Comparison of ENCODE assay signal across 17 cellular contexts in genomic region chr4:158159718-158160094, GRCh38. TPM values are rescaled to one million over a fixed set of nuclear protein-coding genes. Genes with fewer than 3 reads are reported as not detected.
A peak's percentile ranks its signal among the peaks of the same experiment; 100 is the strongest.
DNase-seq lines count a peak whose midpoint lies in the region; ATAC-seq and TF ChIP-seq lines count a peak whose summit lies in the region.
"Had no signal": no experiment of that assay in that cellular context is flagged by ENCODE, and none has a peak within 500 bp of the region (broad histone marks: within the 10 kb centered on the region; RNA-seq: fewer than 3 reads in every experiment).

No MANE protein-coding gene starts in this region.

- H3K4me3 Mint-ChIP-seq in type B pancreatic cell: no peak overlapping the region
- H3K4me3 Mint-ChIP-seq in activated T-cell treated with anti-CD3 and anti-CD28 coated beads, Interleukin-2, amount 50 U/mL, for 72 hours: no peak overlapping the region
- H3K4me3 Mint-ChIP-seq: activated naive CD8-positive, alpha-beta T cell treated with anti-CD3 and anti-CD28 coated beads, Interleukin-2, amount 10 ng/mL, durations not matched to agents 7 days and 5 days; activated T-cell treated with anti-CD3 and anti-CD28 coated beads, Interleukin-2, amount 50 U/mL, for 24 hours; CD4-positive, alpha-beta memory T cell; naive thymus-derived CD4-positive, alpha-beta T cell had no signal

- peaks cover 18% of the 10 kb centered on the region for H3K36me3 Mint-ChIP-seq in type B pancreatic cell
- no peaks in the 10 kb centered on the region for H3K36me3 Mint-ChIP-seq in activated T-cell treated with anti-CD3 and anti-CD28 coated beads, Interleukin-2, amount 50 U/mL, for 72 hours (ENCODE audit: insufficient read depth in 2 of 2)
- H3K36me3 Mint-ChIP-seq: activated naive CD8-positive, alpha-beta T cell treated with anti-CD3 and anti-CD28 coated beads, Interleukin-2, amount 10 ng/mL, durations not matched to agents 7 days and 5 days; CD4-positive, alpha-beta memory T cell; naive thymus-derived CD4-positive, alpha-beta T cell had no signal

- H3K27ac Mint-ChIP-seq in type B pancreatic cell: peak overlapping the region; percentile 70
- H3K27ac Mint-ChIP-seq in activated T-cell treated with anti-CD3 and anti-CD28 coated beads, Interleukin-2, amount 50 U/mL, for 72 hours: no peak overlapping the region
- H3K27ac Mint-ChIP-seq: activated naive CD8-positive, alpha-beta T cell treated with anti-CD3 and anti-CD28 coated beads, Interleukin-2, amount 10 ng/mL, durations not matched to agents 7 days and 5 days; activated T-cell treated with anti-CD3 and anti-CD28 coated beads, Interleukin-2, amount 50 U/mL, for 24 hours; CD4-positive, alpha-beta memory T cell; naive thymus-derived CD4-positive, alpha-beta T cell had no signal

- no peaks in the 10 kb centered on the region for H3K27me3 Mint-ChIP-seq in type B pancreatic cell
- H3K27me3 Mint-ChIP-seq in activated T-cell treated with anti-CD3 and anti-CD28 coated beads, Interleukin-2, amount 50 U/mL, for 72 hours (ENCODE audit: low read depth): no peaks in the 10 kb centered on the region
- H3K27me3 Mint-ChIP-seq: activated naive CD8-positive, alpha-beta T cell treated with anti-CD3 and anti-CD28 coated beads, Interleukin-2, amount 10 ng/mL, durations not matched to agents 7 days and 5 days had no signal

- H3K27ac ChIP-seq in heart right ventricle (peak overlapping the region in 9 of 10 donors; percentile 1 to 95 (median 57)), caudate nucleus (ENCODE audit: low read depth, low read length) (peak overlapping the region; percentile 56), mesodermal cell (ENCODE audit: low read depth, low read length, severe bottlenecking) (peak overlapping the region; percentile 68), Peyer's patch (no peak overlapping the region)

- WGBS in heart right ventricle, 2 donors: 42 to 45% methylated on average over 4 of the region's 4 CpGs
- 80 to 100% methylated on average over 1 to 3 of the region's 4 CpGs for WGBS in mesodermal cell (ENCODE audit: insufficient coverage in 2 of 2), 2 experiments

- no peaks in the 10 kb centered on the region for H3K9me3 ChIP-seq in heart right ventricle
- H3K9me3 ChIP-seq in mesodermal cell (ENCODE audit: control insufficient read depth, low read length): no peaks in the 10 kb centered on the region
- H3K9me3 ChIP-seq in Peyer's patch: no peaks in the 10 kb centered on the region
- H3K9me3 ChIP-seq: transverse colon had no signal

- H3K27me3 ChIP-seq in heart right ventricle (no peaks in the 10 kb centered on the region), H7 (ENCODE audit: control insufficient read depth, insufficient read depth, low read length) (no peaks in the 10 kb centered on the region), Peyer's patch (no peaks in the 10 kb centered on the region)
- H3K27me3 ChIP-seq: transverse colon had no signal

- peaks cover 59% of the 10 kb centered on the region for H3K4me1 Mint-ChIP-seq in type B pancreatic cell (ENCODE audit: unreplicated experiment)
- peaks cover 5% of the 10 kb centered on the region for H3K4me1 Mint-ChIP-seq in activated T-cell treated with anti-CD3 and anti-CD28 coated beads, Interleukin-2, amount 50 U/mL, for 72 hours (ENCODE audit: low read depth)
- H3K4me1 Mint-ChIP-seq: activated naive CD8-positive, alpha-beta T cell treated with anti-CD3 and anti-CD28 coated beads, Interleukin-2, amount 10 ng/mL, durations not matched to agents 7 days and 5 days; CD4-positive, alpha-beta memory T cell had no signal

- ATAC-seq in heart right ventricle (no peak), left ventricle myocardium superior (no peak)
- no peak for ATAC-seq in activated T-cell treated with anti-CD3 and anti-CD28 coated beads, Interleukin-2, amount 50 U/mL, for 72 hours (replicated peaks in 1 of 2)
- ATAC-seq: left colon; naive thymus-derived CD4-positive, alpha-beta T cell had no signal

- H3K36me3 ChIP-seq in heart right ventricle (peaks cover 0 to 13% (median 0%) of the 10 kb centered on the region in 9 donors), mesodermal cell (ENCODE audit: control insufficient read depth, insufficient read depth, low read length) (peaks cover 52% of the 10 kb centered on the region), H7 (replicated peaks; ENCODE audit: control insufficient read depth, insufficient read depth, low read length) (no peaks in the 10 kb centered on the region), Peyer's patch (no peaks in the 10 kb centered on the region)
- H3K36me3 ChIP-seq: transverse colon had no signal

- TF ChIP-seq CTCF in heart right ventricle (IDR thresholded peaks at IDR 0.05): no peak
- no peak for TF ChIP-seq CTCF in type B pancreatic cell (conservative IDR thresholded peaks at IDR 0.05)
- TF ChIP-seq CTCF in Peyer's patch (IDR thresholded peaks at IDR 0.05): no peak

- no peaks in the 10 kb centered on the region for H3K9me3 Mint-ChIP-seq in type B pancreatic cell
- no peaks in the 10 kb centered on the region for H3K9me3 Mint-ChIP-seq in activated T-cell treated with anti-CD3 and anti-CD28 coated beads, Interleukin-2, amount 50 U/mL, for 72 hours
- H3K9me3 Mint-ChIP-seq: activated naive CD8-positive, alpha-beta T cell treated with anti-CD3 and anti-CD28 coated beads, Interleukin-2, amount 10 ng/mL, durations not matched to agents 7 days and 5 days; activated T-cell treated with anti-CD3 and anti-CD28 coated beads, Interleukin-2, amount 50 U/mL, for 24 hours had no signal

- no peak for TF ChIP-seq POLR2A in Peyer's patch (IDR thresholded peaks at IDR 0.05)

- H3K4me1 ChIP-seq in heart right ventricle (peaks cover 12 to 97% (median 82%) of the 10 kb centered on the region in 9 donors), mesodermal cell (ENCODE audit: control insufficient read depth, insufficient read depth, low read length, poor library complexity, severe bottlenecking) (peaks cover 64% of the 10 kb centered on the region), Peyer's patch (peaks cover 0 to 3% (median 0%) of the 10 kb centered on the region in 4 donors)

- no peak for DNase-seq in heart right ventricle
- no peak for DNase-seq in left ventricle myocardium superior
- DNase-seq in caudate nucleus (lab: John Stamatoyannopoulos, UW): peak in 2 of 61 donors; percentile 4 to 24
- DNase-seq in type B pancreatic cell (ENCODE audit: extremely low spot score, unreplicated experiment): no peak
- DNase-seq in H7: no peak
- DNase-seq in activated T-cell treated with anti-CD3 and anti-CD28 coated beads, Interleukin-2, amount 50 U/mL, for 72 hours: no peak
- DNase-seq in Peyer's patch: no peak
- DNase-seq: activated CD4-positive, alpha-beta T cell treated with anti-CD3 and anti-CD28 coated beads, Interleukin-2, amount 50 U/mL, for 1 hour; activated naive CD8-positive, alpha-beta T cell treated with anti-CD3 and anti-CD28 coated beads, Interleukin-2, amount 10 ng/mL, durations not matched to agents 7 days and 5 days; activated T-cell treated with anti-CD3 and anti-CD28 coated beads, Interleukin-2, amount 50 U/mL, for 24 hours; CD4-positive, alpha-beta memory T cell; head of caudate nucleus; left colon; naive thymus-derived CD4-positive, alpha-beta T cell; NCI-H1436; transverse colon had no signal

- H3K4me3 ChIP-seq in heart right ventricle (peak overlapping the region in 1 of 10 donors; percentile 1), mesodermal cell (ENCODE audit: extremely low read depth, insufficient read depth, low read length, poor library complexity, severe bottlenecking) (no peak overlapping the region), H7 (ENCODE audit: insufficient read depth, low read depth, low read length) (no peak overlapping the region), Peyer's patch (no peak overlapping the region)
- H3K4me3 ChIP-seq: transverse colon had no signal

- intact Hi-C loops in heart right ventricle (cut with DNase I): loop anchor here in 1 of 10 donors (5.0 kb wide), 1 partner anchor 37 kb away; no protein-coding TSS in a partner anchor
- intact Hi-C loops in left ventricle myocardium superior (cut with micrococcal nuclease): no loop called here

RNA-seq across cellular contexts. Expression of gene GASK1B, which starts 13.1 kb away (rescaled TPM):
- total RNA-seq in heart right ventricle: 100 to 1,000 TPM in 2 of 10 donors, 10 to 100 TPM in 8; 50.5 to 109 (median 86.0) TPM
- polyA plus RNA-seq in heart right ventricle: 10 to 100 TPM; 12.4 to 24.1 TPM
- total RNA-seq in left ventricle myocardium superior: 63.4 TPM
- 86.3 TPM for polyA plus RNA-seq in mesodermal cell (2013, experiment 1 of 2)
- 87.7 TPM for polyA plus RNA-seq in mesodermal cell (2013, experiment 2 of 2)
- 37.0 and 37.1 TPM in 2 replicates for total RNA-seq in type B pancreatic cell (ENCODE audit: low replicate concordance)
- total RNA-seq in H7 (2014; rRNA removed; shearing (Covaris generic)): 0.07 and 0.42 TPM in 2 replicates
- not detected for total RNA-seq in activated T-cell treated with anti-CD3 and anti-CD28 coated beads, Interleukin-2, amount 50 U/mL, for 72 hours
- 10 to 100 TPM in 2 of 4 donors, 1 to 10 TPM in 2; 8.8 to 59.4 (median 10.1) TPM for total RNA-seq in Peyer's patch
- polyA plus RNA-seq: CD4-positive, alpha-beta memory T cell had no signal

RNA-seq across cellular contexts. Expression of gene TMEM144, which starts 50.6 kb away (rescaled TPM):
- total RNA-seq in heart right ventricle (10 to 100 TPM in 8 of 10 donors, 1 to 10 TPM in 2; 8.5 to 17.0 (median 14.5) TPM), left ventricle myocardium superior (13.4 TPM), type B pancreatic cell (ENCODE audit: low replicate concordance) (7.1 and 12.8 TPM in 2 replicates), Peyer's patch (10 to 100 TPM in 3 of 4 donors, 1 to 10 TPM in 1; 7.4 to 67.1 (median 45.2) TPM)
- polyA plus RNA-seq in heart right ventricle: 10 to 100 TPM in 1 of 2 donors, 1 to 10 TPM in 1; 1.7 to 11.7 TPM
- 2.4 TPM for polyA plus RNA-seq in mesodermal cell (2013, experiment 1 of 2)
- 2.9 TPM for polyA plus RNA-seq in mesodermal cell (2013, experiment 2 of 2)
- total RNA-seq in H7 (2014; rRNA removed; shearing (Covaris generic)): 5.2 and 7.1 TPM in 2 replicates
- under 1 TPM in 1 of 2 donors, not detected in 1; 0.22 TPM for total RNA-seq in activated T-cell treated with anti-CD3 and anti-CD28 coated beads, Interleukin-2, amount 50 U/mL, for 72 hours
- polyA plus RNA-seq: CD4-positive, alpha-beta memory T cell; naive thymus-derived CD4-positive, alpha-beta T cell had no signal

Comparison
In these comparisons a context has a peak if more than half of its experiments do, and no peak if none do; other contexts are left out.
1. H3K27ac ChIP-seq: peak in heart right ventricle (9 of 10), caudate nucleus (single experiment) and mesodermal cell (single experiment); none in Peyer's patch (0 of 4).